Comparison of ENCODE assay signal across 8 cellular contexts in the genomic region with DNA sequence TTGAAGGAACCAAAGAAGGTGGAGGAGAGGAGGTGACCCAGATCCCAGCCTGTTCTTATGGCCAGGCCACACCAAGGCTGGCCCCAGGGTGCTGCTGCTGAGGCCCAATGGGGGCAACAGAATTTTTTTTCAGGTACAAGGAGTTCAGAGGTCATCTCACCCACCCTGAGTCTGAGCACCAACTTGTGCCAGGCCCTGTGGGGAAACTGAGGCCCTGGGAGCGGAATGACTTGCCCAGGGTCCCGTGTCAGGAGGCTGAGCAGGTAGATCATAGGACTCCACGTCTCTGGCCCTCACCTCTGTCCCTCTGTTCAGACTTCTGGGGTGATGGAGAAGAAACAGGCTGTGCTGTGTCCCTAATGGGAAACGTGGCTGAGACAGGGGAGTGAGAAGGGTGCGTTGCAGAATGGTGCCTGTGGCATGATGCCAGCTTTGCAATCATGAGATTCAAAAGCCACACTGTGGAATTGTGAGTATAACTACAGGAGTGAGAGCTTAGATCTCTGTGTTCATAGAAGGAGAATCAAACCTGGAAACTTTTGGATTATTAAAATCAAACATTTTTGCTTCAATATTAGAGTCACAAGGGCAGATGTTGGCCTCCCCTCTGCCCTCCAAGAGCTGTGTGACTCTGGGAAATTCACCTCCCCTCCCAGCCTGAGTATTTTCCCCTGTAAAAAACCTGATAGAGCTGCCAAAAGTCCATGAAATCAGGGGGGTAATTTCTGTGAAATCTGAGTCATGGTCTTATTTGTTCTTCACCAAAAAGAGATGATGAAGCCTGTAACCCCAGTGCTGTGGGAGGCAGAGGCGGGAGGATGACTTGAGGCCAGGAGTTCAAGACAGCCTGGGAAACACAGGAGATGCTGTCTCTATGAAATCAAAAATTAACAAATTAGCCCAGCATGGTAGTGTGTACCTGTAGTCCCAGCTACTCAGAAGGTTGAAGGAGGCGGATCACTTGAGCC. TPM values are rescaled to one million over a fixed set of nuclear protein-coding genes. Genes with fewer than 3 reads are reported as not detected.
DNase-seq lines count a peak whose midpoint lies in the region; ATAC-seq and TF ChIP-seq lines count a peak whose summit lies in the region.
"Had no signal": no experiment of that assay in that cellular context is flagged by ENCODE, and none has a peak within 500 bp of the region (broad histone marks: within the 10 kb centered on the region; RNA-seq: fewer than 3 reads in every experiment).

No MANE protein-coding gene starts in this region.

- H3K4me2 ChIP-seq in Loucy (ENCODE audit: low read depth, low read length, poor library complexity, severe bottlenecking) = peak overlapping the region; percentile 50

- no peaks in the 10 kb centered on the region for H3K9me2 ChIP-seq in Loucy (replicated peaks; ENCODE audit: low read depth, low read length)

- intact Hi-C loops in left lung (cut with DNase I) (no loop called here), stomach (cut with DNase I; ENCODE audit: low total_unique reads) (no loop called here)

- H3K27me3 ChIP-seq in Loucy (ENCODE audit: insufficient read depth, low read length, poor library complexity, severe bottlenecking) = no peaks in the 10 kb centered on the region
- no peaks in the 10 kb centered on the region for H3K27me3 ChIP-seq in left lung
- H3K27me3 ChIP-seq in stomach = no peaks in the 10 kb centered on the region

- H3K27ac ChIP-seq in left lung (peak overlapping the region; percentile 82 to 85), stomach (peak overlapping the region; percentile 58 to 91 (median 84))

- peak; percentile 58 for ATAC-seq in left lung
- no peak for ATAC-seq in GM18861 (IDR thresholded peaks at IDR 0.05; ENCODE audit: unreplicated experiment)

- H3K4me1 ChIP-seq in Loucy (ENCODE audit: insufficient read depth, low read length, poor library complexity, severe bottlenecking) (peaks cover 12% of the 10 kb centered on the region), left lung (peaks cover 15 to 61% of the 10 kb centered on the region in 2 donors), stomach (peaks cover 32 to 66% (median 48%) of the 10 kb centered on the region in 4 donors)

- no peak for TF ChIP-seq EP300 in stomach (IDR thresholded peaks at IDR 0.05)

- H3K4me3 Mint-ChIP-seq in activated naive CD4-positive, alpha-beta T cell treated with anti-CD3 and anti-CD28 coated beads, Interleukin-2, amount 10 ng/mL, durations not matched to agents 7 days and 5 days = peak overlapping the region; percentile 95

- no peaks in the 10 kb centered on the region for H3K79me2 ChIP-seq in Loucy (ENCODE audit: insufficient read depth, low read length)

- no peak for TF ChIP-seq CTCF in Loucy (conservative IDR thresholded peaks at IDR 0.05; ENCODE audit: low read length)
- no peak for TF ChIP-seq CTCF in left lung (IDR thresholded peaks at IDR 0.05)
- TF ChIP-seq CTCF in stomach (IDR thresholded peaks at IDR 0.05) = no peak

- peaks cover 67% of the 10 kb centered on the region for H3K4me1 Mint-ChIP-seq in activated naive CD4-positive, alpha-beta T cell treated with anti-CD3 and anti-CD28 coated beads, Interleukin-2, amount 10 ng/mL, durations not matched to agents 7 days and 5 days

- H3K36me3 Mint-ChIP-seq in activated naive CD4-positive, alpha-beta T cell treated with anti-CD3 and anti-CD28 coated beads, Interleukin-2, amount 10 ng/mL, durations not matched to agents 7 days and 5 days = peaks cover 33% of the 10 kb centered on the region

- TF ChIP-seq POLR2A in stomach (IDR thresholded peaks at IDR 0.05) = no peak

- peak overlapping the region; percentile 66 for H3K4me3 ChIP-seq in Loucy (ENCODE audit: low read length, poor library complexity, severe bottlenecking)
- peak overlapping the region; percentile 26 to 72 for H3K4me3 ChIP-seq in left lung
- H3K4me3 ChIP-seq in stomach = peak overlapping the region; percentile 51 to 72 (median 52)

- DNase-seq in activated naive CD4-positive, alpha-beta T cell treated with anti-CD3 and anti-CD28 coated beads, Interleukin-2, amount 10 ng/mL, durations not matched to agents 7 days and 5 days = no peak
- DNase-seq in left lung (no peak), stomach (peak; percentile 68), SKM-1 (lab: John Stamatoyannopoulos, UW; ENCODE audit: unreplicated experiment) (no peak), RPMI8226 (no peak)

- CTCF ChIA-PET in activated naive CD4-positive, alpha-beta T cell treated with anti-CD3 and anti-CD28 coated beads, Interleukin-2, amount 10 ng/mL, durations not matched to agents 7 days and 5 days (lab: Charles Lee) = interaction anchor here (0.8 to 4.3 kb wide), 7 partner anchors 10 to 234 kb away, joined by 3 to 30 read pairs (median 3); a partner anchor contains a TSS

- no peaks in the 10 kb centered on the region for H3K27me3 Mint-ChIP-seq in activated naive CD4-positive, alpha-beta T cell treated with anti-CD3 and anti-CD28 coated beads, Interleukin-2, amount 10 ng/mL, durations not matched to agents 7 days and 5 days

- H3K36me3 ChIP-seq in Loucy (ENCODE audit: insufficient read depth, low read length) = no peaks in the 10 kb centered on the region
- H3K36me3 ChIP-seq in left lung = peaks cover 0 to 13% of the 10 kb centered on the region in 2 donors
- peaks cover 0 to 27% (median 16%) of the 10 kb centered on the region in 4 donors for H3K36me3 ChIP-seq in stomach

- H3K9ac ChIP-seq in Loucy (ENCODE audit: low read depth, low read length, poor library complexity, severe bottlenecking) = peak overlapping the region; percentile 57

- H4K20me1 ChIP-seq in Loucy (ENCODE audit: insufficient read depth, low read length, poor library complexity, severe bottlenecking) = no peaks in the 10 kb centered on the region

- no peak overlapping the region for H2AFZ ChIP-seq in Loucy (ENCODE audit: low read length)

- H3K27ac Mint-ChIP-seq in activated naive CD4-positive, alpha-beta T cell treated with anti-CD3 and anti-CD28 coated beads, Interleukin-2, amount 10 ng/mL, durations not matched to agents 7 days and 5 days = peak overlapping the region; percentile 91

- H3K9me3 ChIP-seq in Loucy (ENCODE audit: insufficient read depth, low read depth, low read length) = no peaks in the 10 kb centered on the region
- no peaks in the 10 kb centered on the region for H3K9me3 ChIP-seq in left lung
- H3K9me3 ChIP-seq in stomach = no peaks in the 10 kb centered on the region

- 46 to 55% (median 52%) methylated on average over 6 to 7 of the region's 7 CpGs for WGBS in stomach, 5 donors

- H3F3A ChIP-seq in Loucy (ENCODE audit: low read depth) = no peaks in the 10 kb centered on the region

- H3K9me3 Mint-ChIP-seq in activated naive CD4-positive, alpha-beta T cell treated with anti-CD3 and anti-CD28 coated beads, Interleukin-2, amount 10 ng/mL, durations not matched to agents 7 days and 5 days = peaks cover 5% of the 10 kb centered on the region

RNA-seq across cellular contexts. Expression of a gene that starts 0.9 kb away (rescaled TPM):
- total RNA-seq in left lung (100 to 1,000 TPM in 1 of 2 donors, 10 to 100 TPM in 1; 89.4 to 109 TPM), stomach (10 to 100 TPM in 4 of 5 donors, 1 to 10 TPM in 1; 5.2 to 87.5 (median 38.2) TPM)
- 10 to 100 TPM in 2 of 3 donors, 1 to 10 TPM in 1; 7.3 to 58.1 (median 38.9) TPM for polyA plus RNA-seq in stomach

RNA-seq across cellular contexts. Expression of a gene that starts 14.5 kb away (rescaled TPM):
- total RNA-seq in left lung (10 to 100 TPM; 51.3 to 63.0 TPM), stomach (100 to 1,000 TPM in 1 of 5 donors, 10 to 100 TPM in 4; 11.6 to 101 (median 44.9) TPM)
- 10 to 100 TPM; 18.8 to 36.9 (median 20.7) TPM for polyA plus RNA-seq in stomach

RNA-seq across cellular contexts. Expression of a gene that starts 52.2 kb away (rescaled TPM):
- total RNA-seq in left lung = 10 to 100 TPM in 1 of 2 donors, 1 to 10 TPM in 1; 8.5 to 12.8 TPM
- 10 to 100 TPM in 1 of 5 donors, 1 to 10 TPM in 2, not detected in 2; 1.2 to 13.2 (median 3.6) TPM for total RNA-seq in stomach
- 10 to 100 TPM in 1 of 3 donors, 1 to 10 TPM in 2; 8.2 to 12.7 (median 9.7) TPM for polyA plus RNA-seq in stomach
- total RNA-seq: kidney epithelial cell had no signal
